21 cellular contexts compared by ENCODE assay signal in genomic region chr9:19486803-19487202, GRCh38.
DNase-seq lines count a peak whose midpoint lies in the region; ATAC-seq, FAIRE-seq and TF ChIP-seq lines count a peak whose summit lies in the region.
"Had no signal": no experiment of that assay in that cellular context is flagged by ENCODE, and none has a peak within 500 bp of the region (broad histone marks: within the 10 kb centered on the region; RNA-seq: fewer than 3 reads in every experiment).

No MANE protein-coding gene starts in this region.

- no peak for ATAC-seq in A549
- ATAC-seq: GM12878, HCT116 had no signal

- no peaks in the 10 kb centered on the region for H3K27me3 ChIP-seq in dorsolateral prefrontal cortex
- no peaks in the 10 kb centered on the region for H3K27me3 ChIP-seq in layer of hippocampus (ENCODE audit: control insufficient read depth, insufficient read depth, low read length)
- H3K27me3 ChIP-seq in breast epithelium, result no peaks in the 10 kb centered on the region
- H3K27me3 ChIP-seq: BLaER1 had no signal

- TF ChIP-seq EP300 in A549 (IDR thresholded peaks at IDR 0.05), result no peak

- H3K4me3 ChIP-seq in A549 (no peak overlapping the region), dorsolateral prefrontal cortex (no peak overlapping the region), breast epithelium (no peak overlapping the region)
- H3K4me3 ChIP-seq: BLaER1, GM12878 had no signal

- no peak for FAIRE-seq in A549 (lab: Jason Lieb, UNC)
- FAIRE-seq: GM12878, HTR-8/SVneo had no signal

- TF ChIP-seq CTCF in A549 (IDR thresholded peaks at IDR 0.05), result no peak
- TF ChIP-seq CTCF in dorsolateral prefrontal cortex (IDR thresholded peaks at IDR 0.05 in 54 of 56, conservative IDR thresholded peaks at IDR 0.05 in 2 of 56; ENCODE audit: low read depth in 1 of 56, partially characterized antibody in 56 of 56), result no peak
- no peak for TF ChIP-seq CTCF in breast epithelium (IDR thresholded peaks at IDR 0.05)

- no peak overlapping the region for H3K27ac ChIP-seq in A549
- H3K27ac ChIP-seq in angular gyrus (ENCODE audit: low read depth, low read length), result peak overlapping the region; percentile 37
- peak overlapping the region; percentile 31 to 100 (median 97) for H3K27ac ChIP-seq in dorsolateral prefrontal cortex
- H3K27ac ChIP-seq in layer of hippocampus (ENCODE audit: low read depth, low read length), result peak overlapping the region; percentile 94
- H3K27ac ChIP-seq in breast epithelium, result no peak overlapping the region
- H3K27ac ChIP-seq: 22Rv1, BLaER1 had no signal

- DNase-seq in A549 (ENCODE audit: low read depth in 1 of 2, low spot score in 1 of 2) (no peak), dorsolateral prefrontal cortex (no peak), posterior vena cava (ENCODE audit: low spot score) (no peak), DMS 273 (lab: John Stamatoyannopoulos, UW; ENCODE audit: unreplicated experiment) (no peak), breast epithelium (ENCODE audit: low spot score in 2 of 2) (no peak), epidermal melanocyte (ENCODE audit: insufficient read length, low spot score) (no peak)
- DNase-seq: CD4-positive, alpha-beta memory T cell; DMS 273 treated with DMSO at 0.1 percent for 48 hours; DMS53; DND-41; EL; GOT3; H7; HFFc6 had no signal

- WGBS in A549 (ENCODE audit: missing lambda C conversion rate), result 49% methylated on average over 3 of the region's 3 CpGs

- no peaks in the 10 kb centered on the region for H3K36me3 ChIP-seq in breast epithelium
- H3K36me3 ChIP-seq: BLaER1 had no signal

- TF ChIP-seq POLR2A in A549 (IDR thresholded peaks at IDR 0.05; ENCODE audit: low read length), result no peak
- TF ChIP-seq POLR2A in breast epithelium (IDR thresholded peaks at IDR 0.05), result no peak

- TF ChIP-seq RAD21 in A549 (conservative IDR thresholded peaks at IDR 0.05 in 1 of 2, IDR thresholded peaks at IDR 0.05 in 1 of 2), result no peak

- no peak overlapping the region for H3K4me2 ChIP-seq in A549
- H3K4me2 ChIP-seq: BLaER1 had no signal

- POLR2A ChIA-PET in A549 (lab: Yijun Ruan, JAX), result no interaction called here

- intact Hi-C loops in dorsolateral prefrontal cortex (cut with DNase I), result no loop called here
- intact Hi-C loops in posterior vena cava (cut with DNase I), result no loop called here
- intact Hi-C loops in breast epithelium (cut with DNase I; ENCODE audit: low total_unique reads), result no loop called here

- H3K9me3 ChIP-seq in A549 (no peaks in the 10 kb centered on the region), breast epithelium (no peaks in the 10 kb centered on the region)
- H3K9me3 ChIP-seq: BLaER1 had no signal

- H3K4me1 ChIP-seq in A549, result no peaks in the 10 kb centered on the region
- no peaks in the 10 kb centered on the region for H3K4me1 ChIP-seq in breast epithelium
- H3K4me1 ChIP-seq: BLaER1 had no signal

- CTCF ChIA-PET in A549 (lab: Yijun Ruan, JAX), result interaction anchor here (6.3 kb wide), 1 partner anchor 22 kb away, joined by 28 read pairs; no protein-coding TSS in a partner anchor

TF ChIP-seq in A549, 52 proteins besides CTCF, POLR2A, EP300 and RAD21:
- no peak for TF ChIP-seq HDAC2 (IDR thresholded peaks at IDR 0.05)
- TF ChIP-seq HOXA7 (CRISPR knock-in tag; IDR thresholded peaks at IDR 0.05), result no peak
- no peak for TF ChIP-seq SMC3 (IDR thresholded peaks at IDR 0.05)
- TF ChIP-seq RFX5 (IDR thresholded peaks at IDR 0.05), result no peak
- no peak for TF ChIP-seq HOXB13 (CRISPR knock-in tag; IDR thresholded peaks at IDR 0.05; ENCODE audit: low read depth)
- no peak for TF ChIP-seq NPAS2 (CRISPR knock-in tag; IDR thresholded peaks at IDR 0.05; ENCODE audit: borderline replicate concordance)
- no peak for TF ChIP-seq FOSL2 (IDR thresholded peaks at IDR 0.05)
- peak; percentile 29; the same call in 1 of the 2 replicates for TF ChIP-seq FOSL2 (CRISPR knock-in tag; IDR thresholded peaks at IDR 0.05)
- TF ChIP-seq CEBPB (IDR thresholded peaks at IDR 0.05), result 0 out of 4 replicates have a peak, but pooled peaks of 1 of the 2 experiments have one; percentile 16
- no peak for TF ChIP-seq JUNB (IDR thresholded peaks at IDR 0.05)
- TF ChIP-seq GATA3 (IDR thresholded peaks at IDR 0.05; ENCODE audit: borderline replicate concordance), result peak; percentile 18; the same call in 1 of the 2 replicates
- TF ChIP-seq ESRRA (IDR thresholded peaks at IDR 0.05; ENCODE audit: borderline replicate concordance, low read length), result no peak
- no peak for TF ChIP-seq HOXB5 (CRISPR knock-in tag; IDR thresholded peaks at IDR 0.05)
- no peak for TF ChIP-seq REST (IDR thresholded peaks at IDR 0.05)
- no peak for TF ChIP-seq RARB (CRISPR knock-in tag; IDR thresholded peaks at IDR 0.05)

Comparison
In these comparisons a context has a peak if more than half of its experiments do, and no peak if none do; other contexts are left out.
1. H3K27ac ChIP-seq: peak in angular gyrus (single experiment), dorsolateral prefrontal cortex (59 of 59) and layer of hippocampus (single experiment); none in A549 (0 of 2) and breast epithelium (0 of 2).